Comparison of ENCODE assay signal across 27 cellular contexts in genomic region chr7:99926351-99926750, GRCh38. TPM values are rescaled to one million over a fixed set of nuclear protein-coding genes. Genes with fewer than 3 reads are reported as not detected.
DNase-seq lines count a peak whose midpoint lies in the region; ATAC-seq and TF ChIP-seq lines count a peak whose summit lies in the region.
"Had no signal": no experiment of that assay in that cellular context is flagged by ENCODE, and none has a peak within 500 bp of the region (broad histone marks: within the 10 kb centered on the region; RNA-seq: fewer than 3 reads in every experiment).

No MANE protein-coding gene starts in this region.

- no peaks in the 10 kb centered on the region for H3K36me3 ChIP-seq in mammary epithelial cell (ENCODE audit: insufficient read depth, low read length)
- H3K36me3 ChIP-seq in breast epithelium = no peaks in the 10 kb centered on the region
- H3K36me3 ChIP-seq: BE2C had no signal

- DNase-seq in mammary epithelial cell (peak; percentile 58), breast epithelium (ENCODE audit: low spot score in 2 of 2) (no peak), epithelial cell of esophagus (ENCODE audit: low read depth) (peak; percentile 80), foreskin keratinocyte (peak; percentile 41 to 71), GF-D8 (lab: John Stamatoyannopoulos, UW) (no peak), AG08395 (ENCODE audit: low spot score) (no peak)
- DNase-seq: BE2C; C1 segment of cervical spinal cord; CD4-positive, alpha-beta memory T cell; CD4-positive, CD25-positive, alpha-beta regulatory T cell; CD8-positive, alpha-beta memory T cell; COR-L47; DMS 273 treated with DMSO at 0.1 percent for 48 hours; DMS153; DMS53; DMS79; DND-41; EL; GDM1 had no signal

- intact Hi-C loops in mammary epithelial cell (cut with micrococcal nuclease) (no loop called here), breast epithelium (cut with DNase I; ENCODE audit: low total_unique reads) (no loop called here)

- H3K79me2 ChIP-seq in mammary epithelial cell (ENCODE audit: insufficient read depth, low read length) = no peaks in the 10 kb centered on the region

- BruUV-seq in mammary epithelial cell (replicated peaks; lab: Mats Ljungman, UMichigan) = no TSS peak

- CTCF ChIA-PET in mammary epithelial cell (lab: Charles Lee; ENCODE audit: low non-redundant PET) = no interaction called here

- TF ChIP-seq POLR2A in breast epithelium (IDR thresholded peaks at IDR 0.05) = no peak

- no peaks in the 10 kb centered on the region for H4K20me1 ChIP-seq in mammary epithelial cell (ENCODE audit: insufficient read depth, low read length)
- H4K20me1 ChIP-seq: BLaER1 had no signal

- TF ChIP-seq CTCF in mammary epithelial cell (conservative IDR thresholded peaks at IDR 0.05 in 1 of 2, IDR thresholded peaks at IDR 0.05 in 1 of 2; ENCODE audit: extremely low read depth in 1 of 2, insufficient read depth in 1 of 2, low read depth in 1 of 2, low read length in 2 of 2) (no peak), breast epithelium (IDR thresholded peaks at IDR 0.05) (no peak), epithelial cell of esophagus (IDR thresholded peaks at IDR 0.05; ENCODE audit: insufficient read depth, low read depth, low read length, missing control alignments) (no peak), foreskin keratinocyte (conservative IDR thresholded peaks at IDR 0.05) (no peak)

- in situ Hi-C loops in mammary epithelial cell (cut with MboI; ENCODE audit: low sequenced_read_pairs in 2 of 2) = no loop called here

- dilution Hi-C loops in mammary epithelial cell (cut with HindIII; ENCODE audit: low sequenced_read_pairs) = no loop called here

- H3K9me3 ChIP-seq in mammary epithelial cell (replicated peaks; ENCODE audit: insufficient read depth, low read length) (no peaks in the 10 kb centered on the region), breast epithelium (no peaks in the 10 kb centered on the region)
- H3K9me3 ChIP-seq: BE2C, BLaER1 had no signal

- H3K27ac ChIP-seq in mammary epithelial cell (ENCODE audit: insufficient read depth, low read depth, low read length) (no peak overlapping the region), breast epithelium (no peak overlapping the region), foreskin keratinocyte (no peak overlapping the region)
- H3K27ac ChIP-seq: 22Rv1, A549, BLaER1 had no signal

- peak overlapping the region; percentile 48 for H3K4me2 ChIP-seq in mammary epithelial cell (ENCODE audit: insufficient read depth, low read depth, low read length)
- H3K4me2 ChIP-seq: A549, BLaER1 had no signal

- no peak overlapping the region for H2AFZ ChIP-seq in mammary epithelial cell (ENCODE audit: low read depth, low read length)

- H3K4me1 ChIP-seq in mammary epithelial cell (ENCODE audit: insufficient read depth, low read length) (peaks cover 23% of the 10 kb centered on the region), breast epithelium (peaks cover 0 to 7% of the 10 kb centered on the region in 2 donors), foreskin keratinocyte (no peaks in the 10 kb centered on the region)
- H3K4me1 ChIP-seq: BE2C had no signal

- no peak overlapping the region for H3K9ac ChIP-seq in mammary epithelial cell (ENCODE audit: insufficient read depth, low read length)
- H3K9ac ChIP-seq: BLaER1 had no signal

- peak; percentile 44 for ATAC-seq in foreskin keratinocyte
- no peak for ATAC-seq in HG03460 (IDR thresholded peaks at IDR 0.05; ENCODE audit: unreplicated experiment)
- ATAC-seq: A549 had no signal

- H3K4me3 ChIP-seq in mammary epithelial cell (replicated peaks in 1 of 3; ENCODE audit: insufficient read depth in 1 of 3, low read depth in 2 of 3, low read length in 3 of 3) = no peak overlapping the region
- no peak overlapping the region for H3K4me3 ChIP-seq in breast epithelium
- H3K4me3 ChIP-seq in epithelial cell of esophagus (ENCODE audit: low read length) = no peak overlapping the region
- H3K4me3 ChIP-seq: A549, BLaER1 had no signal

- H3K27me3 ChIP-seq in mammary epithelial cell (ENCODE audit: insufficient read depth, low read length) (no peaks in the 10 kb centered on the region), breast epithelium (no peaks in the 10 kb centered on the region), foreskin keratinocyte (peaks cover 3% of the 10 kb centered on the region)

RNA-seq across cellular contexts. Expression of gene GJC3, which starts 3.1 kb away (rescaled TPM):
- total RNA-seq in mammary epithelial cell = under 1 TPM in 1 of 2 donors, not detected in 1; 0.38 TPM
- 0.11 TPM for polyA plus RNA-seq in mammary epithelial cell
- polyA minus RNA-seq in mammary epithelial cell = not detected
- total RNA-seq in breast epithelium = 10 to 100 TPM in 1 of 3 donors, 1 to 10 TPM in 1, under 1 TPM in 1; 0.80 to 25.6 (median 6.6) TPM
- not detected in 2 replicates for total RNA-seq in foreskin keratinocyte
- 0.08 TPM in 1 of 2 replicates, not detected in the other for polyA plus RNA-seq in foreskin keratinocyte
- total RNA-seq: A172, Daoy, G401 had no signal
- polyA plus RNA-seq: CD14-positive monocyte; CD8-positive, alpha-beta memory T cell had no signal

RNA-seq across cellular contexts. Expression of gene TRIM4, which starts 7.0 kb away (rescaled TPM):
- 10 to 100 TPM; 23.2 to 24.5 TPM for total RNA-seq in mammary epithelial cell
- 10.5 TPM for polyA plus RNA-seq in mammary epithelial cell
- 9.8 TPM for polyA minus RNA-seq in mammary epithelial cell
- total RNA-seq in breast epithelium = 10 to 100 TPM; 46.1 to 65.9 (median 57.7) TPM
- 17.7 and 19.5 TPM in 2 replicates for total RNA-seq in foreskin keratinocyte
- polyA plus RNA-seq in foreskin keratinocyte = 8.4 and 9.1 TPM in 2 replicates

RNA-seq across cellular contexts. Expression of gene AZGP1, which starts 49.5 kb away (rescaled TPM):
- 1 to 10 TPM in 1 of 2 donors, not detected in 1; 9.3 TPM for total RNA-seq in mammary epithelial cell
- 0.14 TPM for polyA plus RNA-seq in mammary epithelial cell
- not detected for polyA minus RNA-seq in mammary epithelial cell
- 1,000 to 10,000 TPM in 2 of 3 donors, 10 to 100 TPM in 1; 40.0 to 4,981 (median 3,161) TPM for total RNA-seq in breast epithelium
- total RNA-seq in foreskin keratinocyte = 0.25 and 0.71 TPM in 2 replicates
- 0.33 and 0.59 TPM in 2 replicates for polyA plus RNA-seq in foreskin keratinocyte
- total RNA-seq: A172; CD4-positive, alpha-beta memory T cell; CD4-positive, CD25-positive, alpha-beta regulatory T cell; CD8-positive, alpha-beta memory T cell; G401 had no signal
- polyA plus RNA-seq: CD14-positive monocyte; CD4-positive, alpha-beta memory T cell; CD4-positive, CD25-positive, alpha-beta regulatory T cell; CD8-positive, alpha-beta memory T cell had no signal

RNA-seq across cellular contexts. Expression of gene OR2AE1, which starts 49.5 kb away (rescaled TPM):
- under 1 TPM in 1 of 2 donors, not detected in 1; 0.17 TPM for total RNA-seq in mammary epithelial cell
- 0.05 TPM for polyA plus RNA-seq in mammary epithelial cell
- not detected for polyA minus RNA-seq in mammary epithelial cell
- total RNA-seq in breast epithelium = under 1 TPM; 0.32 to 0.98 (median 0.88) TPM
- total RNA-seq in foreskin keratinocyte = not detected in 2 replicates
- polyA plus RNA-seq in foreskin keratinocyte = not detected in 2 replicates
- total RNA-seq: A172; CD4-positive, alpha-beta memory T cell; Daoy; G401 had no signal
- polyA plus RNA-seq: CD14-positive monocyte; CD4-positive, alpha-beta memory T cell; CD4-positive, CD25-positive, alpha-beta regulatory T cell; CD8-positive, alpha-beta memory T cell had no signal

Comparison
In these comparisons a context has a peak if more than half of its experiments do, and no peak if none do; other contexts are left out.
1. DNase-seq: peak in mammary epithelial cell (single experiment), epithelial cell of esophagus (single experiment) and foreskin keratinocyte (2 of 2); none in breast epithelium (0 of 2), GF-D8 (single experiment) and AG08395 (single experiment).